In the genomic region with DNA sequence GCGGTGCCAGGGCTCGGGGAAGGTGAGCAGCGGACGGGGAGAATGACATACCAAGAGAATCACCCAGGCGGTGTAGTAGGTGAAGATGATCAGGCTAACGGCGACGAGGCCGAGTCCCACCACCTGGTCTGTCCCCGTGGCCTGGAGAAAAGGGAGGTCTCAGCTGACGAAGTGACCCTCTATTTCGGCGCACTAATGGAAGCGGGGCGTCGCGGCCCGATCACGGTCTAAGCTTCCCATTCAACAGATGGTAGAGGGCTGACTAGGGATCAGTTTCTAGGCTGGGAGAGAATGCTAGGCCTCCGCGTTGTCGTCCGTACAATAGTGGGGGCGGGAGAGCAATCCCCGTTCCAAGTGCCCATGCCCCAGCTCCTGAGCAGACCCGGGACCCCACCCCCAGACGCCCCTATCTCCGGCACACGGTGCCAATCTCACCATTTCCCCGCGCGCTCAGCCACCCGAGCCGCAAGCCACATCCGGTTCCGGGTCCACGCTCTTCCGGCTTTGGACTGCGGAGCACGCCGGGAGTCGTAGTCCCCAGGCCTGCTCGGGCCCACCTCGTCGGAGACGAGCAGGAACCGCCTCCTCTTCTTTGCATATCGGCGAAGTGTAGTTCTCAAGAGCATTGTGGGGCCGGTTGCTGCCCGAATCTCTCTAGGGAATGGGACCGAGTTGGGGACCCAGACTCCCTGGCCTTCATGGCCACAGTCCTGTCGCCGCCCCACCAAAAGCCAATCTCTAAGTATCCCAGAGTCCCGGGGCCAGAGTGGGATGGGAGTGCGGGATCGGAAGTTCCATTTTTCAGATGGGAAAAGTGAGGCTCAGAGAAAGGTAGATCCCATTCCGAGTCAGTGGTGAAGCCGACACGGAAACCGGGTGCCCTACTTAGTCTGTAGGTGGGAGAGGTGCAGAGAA, we compare ENCODE assay signal across 8 cellular contexts. TPM values are rescaled to one million over a fixed set of nuclear protein-coding genes. Genes with fewer than 3 reads are reported as not detected.
DNase-seq lines count a peak whose midpoint lies in the region; ATAC-seq and TF ChIP-seq lines count a peak whose summit lies in the region.

A gene with protein sequence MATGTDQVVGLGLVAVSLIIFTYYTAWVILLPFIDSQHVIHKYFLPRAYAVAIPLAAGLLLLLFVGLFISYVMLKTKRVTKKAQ (minus strand): TSS at position 472 of the 915 bp plus-strand sequence. CDS start 34 bp downstream, at position 438.

- no peaks in the 10 kb centered on the region; the same call in 1 of the 2 replicates for H3K9me3 ChIP-seq in AG04450 (ENCODE audit: control insufficient read depth, insufficient read depth, low read length)

- peak within 1 kb of the TSS; percentile 22 for H3K27ac ChIP-seq in AG04450 (ENCODE audit: low read depth, low read length)

- TF ChIP-seq CTCF in AG04450 (IDR thresholded peaks at IDR 0.05; ENCODE audit: low read depth, low read length) (no peak), choroid plexus epithelial cell (conservative IDR thresholded peaks at IDR 0.05; ENCODE audit: low read depth, low read length) (no peak)

- CTCF ChIA-PET in AG04450 (lab: Charles Lee): no interaction called here

- POLR2A ChIA-PET in AG04450 (lab: Yijun Ruan, JAX): interaction anchor here (0.9 kb wide), 1 partner anchor 160 kb away, joined by 5 read pairs; no protein-coding TSS in a partner anchor

- H3K4me3 ChIP-seq in AG04450 (ENCODE audit: low read depth, low read length): peak within 1 kb of the TSS; percentile 96
- H3K4me3 ChIP-seq in choroid plexus epithelial cell (ENCODE audit: low read depth, low read length): peak within 1 kb of the TSS; percentile 87

- ATAC-seq in GM18870 (IDR thresholded peaks at IDR 0.05; ENCODE audit: unreplicated experiment): peak; percentile 59
- ATAC-seq in HG03108 (IDR thresholded peaks at IDR 0.05; ENCODE audit: unreplicated experiment): peak; percentile 85

- H3K27me3 ChIP-seq in AG04450 (ENCODE audit: control insufficient read depth, insufficient read depth, low read length): no peaks in the 10 kb centered on the region

- DNase-seq in AG04450 (ENCODE audit: low read depth, low spot score) (no peak), NCI-H446 treated with DMSO at 0.1 percent for 48 hours (lab: John Stamatoyannopoulos, UW) (peak; percentile 57), choroid plexus epithelial cell (ENCODE audit: low read depth) (peak; percentile 91), kidney glomerular epithelial cell (lab: John Stamatoyannopoulos, UW) (peak; percentile 62)
- DNase-seq in activated CD4-positive, alpha-beta T cell treated with anti-CD3 and anti-CD28 coated beads for 24 hours (ENCODE audit: low read depth in 2 of 2): peak; percentile 71 to 77
- DNase-seq in stimulated activated CD4-positive, alpha-beta T cell treated with anti-CD3 and anti-CD28 coated beads, Interleukin-15, amount 100 ng/mL, for 24 hours: peak; percentile 92

RNA-seq across cellular contexts. Expression of the gene that starts here (rescaled TPM):
- 25.3 and 30.9 TPM in 2 replicates for polyA plus RNA-seq in AG04450 (2011; rRNA removed)
- 33.6 and 41.2 TPM in 2 replicates for polyA minus RNA-seq in AG04450 (2011; rRNA and poly(A)+ RNA removed)
